In genomic region chr7:64559206-64559605, GRCh38 we compare ENCODE assay signal across 11 cellular contexts. TPM values are rescaled to one million over a fixed set of nuclear protein-coding genes. Genes with fewer than 3 reads are reported as not detected.
DNase-seq lines count a peak whose midpoint lies in the region; ATAC-seq and TF ChIP-seq lines count a peak whose summit lies in the region.
"Had no signal": no experiment of that assay in that cellular context is flagged by ENCODE, and none has a peak within 500 bp of the region (broad histone marks: within the 10 kb centered on the region; RNA-seq: fewer than 3 reads in every experiment).

No MANE protein-coding gene starts in this region.

- CTCF ChIA-PET in RWPE1 (lab: Yijun Ruan, JAX) = no interaction called here

- H3K27ac ChIP-seq in RWPE1 = peak overlapping the region; percentile 69

- no peak overlapping the region for H3K4me3 ChIP-seq in fibroblast of villous mesenchyme (ENCODE audit: low read depth, low read length)

- ATAC-seq in sciatic nerve (peak; percentile 20), esophagus mucosa (no peak)

- POLR2A ChIA-PET in RWPE1 (lab: Yijun Ruan, JAX; ENCODE audit: low non-redundant PET) = no interaction called here

- TF ChIP-seq POLR2A in erythroblast (IDR thresholded peaks at IDR 0.05; ENCODE audit: low read length) = no peak

- intact Hi-C loops in sciatic nerve (cut with DNase I) = no loop called here

- TF ChIP-seq CTCF in RWPE1 (conservative IDR thresholded peaks at IDR 0.05; ENCODE audit: low read depth) (no peak), fibroblast of villous mesenchyme (IDR thresholded peaks at IDR 0.05; ENCODE audit: insufficient read depth, low read depth, low read length) (no peak), GM20000 (IDR thresholded peaks at IDR 0.05; ENCODE audit: extremely low read depth, missing control alignments) (no peak)

- peak; percentile 9 for DNase-seq in Caki2 (ENCODE audit: low read depth)
- DNase-seq in RWPE1 (ENCODE audit: low spot score) = no peak
- DNase-seq in fibroblast of villous mesenchyme (ENCODE audit: low read depth) = peak; percentile 69
- no peak for DNase-seq in sciatic nerve (ENCODE audit: low spot score)
- no peak for DNase-seq in erythroblast (lab: John Stamatoyannopoulos, UW)
- DNase-seq in GM20000 (ENCODE audit: low spot score) = no peak
- no peak for DNase-seq in activated CD8-positive, alpha-beta memory T cell treated with anti-CD3 and anti-CD28 coated beads, Interleukin-2, amount 50 U/mL, for 4 hours
- DNase-seq: DMS79, kidney glomerular epithelial cell, NCI-H1105 had no signal

- in situ Hi-C loops in Caki2 (cut with HindIII; ENCODE audit: low pct_unique_long_range_greater_than_20kb, low sequenced_read_pairs) = no loop called here

RNA-seq across cellular contexts. Expression of gene ZNF680, which starts 3.7 kb away (rescaled TPM):
- total RNA-seq in Caki2 (2014; rRNA removed; shearing (Covaris generic); ENCODE audit: low replicate concordance) = 5.4 and 9.6 TPM in 2 replicates
- total RNA-seq in fibroblast of villous mesenchyme = 5.8 and 13.8 TPM in 2 replicates
- 29.6 TPM for total RNA-seq in sciatic nerve
- 4.9 TPM for total RNA-seq in esophagus mucosa

Comparison
In these comparisons a context has a peak if more than half of its experiments do, and no peak if none do; other contexts are left out.
1. DNase-seq: peak in Caki2 (single experiment) and fibroblast of villous mesenchyme (single experiment); none in RWPE1 (single experiment), sciatic nerve (single experiment), erythroblast (0 of 2), GM20000 (single experiment) and activated CD8-positive, alpha-beta memory T cell treated with anti-CD3 and anti-CD28 coated beads, Interleukin-2, amount 50 U/mL, for 4 hours (single experiment).